In the genomic region with DNA sequence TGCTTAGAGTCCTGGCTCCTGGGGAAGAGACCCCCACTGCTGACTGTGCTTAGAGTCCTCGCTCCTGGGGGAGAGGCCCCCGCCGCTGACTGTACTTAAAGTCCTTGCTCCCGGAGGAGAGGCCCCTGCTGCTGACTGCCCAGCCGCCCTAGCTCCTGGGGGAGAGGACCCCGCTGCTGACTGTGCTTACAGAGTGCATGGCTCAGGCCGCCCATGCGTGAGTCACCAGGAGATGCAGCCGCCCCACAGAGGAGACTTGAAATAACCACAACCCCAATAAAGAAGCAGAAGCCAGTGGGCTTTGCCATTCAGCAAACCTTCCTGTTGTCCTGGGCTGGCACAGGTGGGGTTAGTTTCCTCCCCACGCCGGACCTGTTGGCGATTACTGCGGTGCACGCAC, we compare ENCODE assay signal across 11 cellular contexts.
A peak's percentile ranks its signal among the peaks of the same experiment; 100 is the strongest.
DNase-seq lines count a peak whose midpoint lies in the region; ATAC-seq and TF ChIP-seq lines count a peak whose summit lies in the region.
"Had no signal": no experiment of that assay in that cellular context is flagged by ENCODE, and none has a peak within 500 bp of the region (broad histone marks: within the 10 kb centered on the region; RNA-seq: fewer than 3 reads in every experiment).

No MANE protein-coding gene starts in this region.

- peak overlapping the region; percentile 88 for H3K27ac Mint-ChIP-seq in activated T-cell treated with anti-CD3 and anti-CD28 coated beads, Interleukin-2, amount 50 U/mL, for 24 hours
- H3K27ac Mint-ChIP-seq in stimulated activated effector memory CD8-positive, alpha-beta T cell treated with anti-CD3 and anti-CD28 coated beads, Interleukin-12 subunit alpha, Interleukin-12 subunit beta, amount 100 ng/mL, for 72 hours = no peak overlapping the region

- no peaks in the 10 kb centered on the region for H3K9me3 Mint-ChIP-seq in activated T-cell treated with anti-CD3 and anti-CD28 coated beads, Interleukin-2, amount 50 U/mL, for 24 hours
- no peaks in the 10 kb centered on the region for H3K9me3 Mint-ChIP-seq in stimulated activated effector memory CD8-positive, alpha-beta T cell treated with anti-CD3 and anti-CD28 coated beads, Interleukin-12 subunit alpha, Interleukin-12 subunit beta, amount 100 ng/mL, for 72 hours

- H3K27me3 Mint-ChIP-seq in activated T-cell treated with anti-CD3 and anti-CD28 coated beads, Interleukin-2, amount 50 U/mL, for 24 hours = no peaks in the 10 kb centered on the region

- peaks cover 62% of the 10 kb centered on the region for H3K4me1 Mint-ChIP-seq in activated T-cell treated with anti-CD3 and anti-CD28 coated beads, Interleukin-2, amount 50 U/mL, for 24 hours (ENCODE audit: low read depth)
- peaks cover 40% of the 10 kb centered on the region for H3K4me1 Mint-ChIP-seq in stimulated activated effector memory CD8-positive, alpha-beta T cell treated with anti-CD3 and anti-CD28 coated beads, Interleukin-12 subunit alpha, Interleukin-12 subunit beta, amount 100 ng/mL, for 72 hours

- peaks cover 55% of the 10 kb centered on the region for H3K36me3 Mint-ChIP-seq in activated T-cell treated with anti-CD3 and anti-CD28 coated beads, Interleukin-2, amount 50 U/mL, for 24 hours (ENCODE audit: low read depth)
- peaks cover 72% of the 10 kb centered on the region for H3K36me3 Mint-ChIP-seq in stimulated activated effector memory CD8-positive, alpha-beta T cell treated with anti-CD3 and anti-CD28 coated beads, Interleukin-12 subunit alpha, Interleukin-12 subunit beta, amount 100 ng/mL, for 72 hours

- no peak for TF ChIP-seq CTCF in fibroblast of the aortic adventitia (IDR thresholded peaks at IDR 0.05; ENCODE audit: insufficient read depth, low read length)

- DNase-seq in activated T-cell treated with anti-CD3 and anti-CD28 coated beads, Interleukin-2, amount 50 U/mL, for 24 hours = no peak
- DNase-seq in activated T-cell treated with anti-CD3 and anti-CD28 coated beads for 4 hours (no peak), RPMI7951 (ENCODE audit: low read depth) (peak; percentile 26), fibroblast of the aortic adventitia (ENCODE audit: low read depth) (peak; percentile 56), NCI-H2171 (lab: John Stamatoyannopoulos, UW) (no peak)
- no peak for DNase-seq in stimulated activated effector memory CD8-positive, alpha-beta T cell treated with anti-CD3 and anti-CD28 coated beads, Interleukin-12 subunit alpha, Interleukin-12 subunit beta, amount 100 ng/mL, for 72 hours (ENCODE audit: low spot score in 2 of 2)
- DNase-seq: heart right ventricle, NCI-H2081 treated with DMSO at 0.1 percent for 48 hours, sigmoid colon had no signal

- H3K4me3 ChIP-seq in fibroblast of the aortic adventitia (ENCODE audit: low read depth, low read length) = no peak overlapping the region
- H3K4me3 ChIP-seq: heart right ventricle, sigmoid colon had no signal

- H3K4me3 Mint-ChIP-seq in activated T-cell treated with anti-CD3 and anti-CD28 coated beads, Interleukin-2, amount 50 U/mL, for 24 hours = no peak overlapping the region
- no peak overlapping the region for H3K4me3 Mint-ChIP-seq in stimulated activated effector memory CD8-positive, alpha-beta T cell treated with anti-CD3 and anti-CD28 coated beads, Interleukin-12 subunit alpha, Interleukin-12 subunit beta, amount 100 ng/mL, for 72 hours

- ATAC-seq in stimulated activated effector memory CD8-positive, alpha-beta T cell treated with anti-CD3 and anti-CD28 coated beads, Interleukin-12 subunit alpha, Interleukin-12 subunit beta, amount 100 ng/mL, for 72 hours = peak; percentile 52
- ATAC-seq in HG03045 (IDR thresholded peaks at IDR 0.05; ENCODE audit: unreplicated experiment) = no peak
- no peak for ATAC-seq in HG02970 (IDR thresholded peaks at IDR 0.05; ENCODE audit: low FRiP score, unreplicated experiment)
- ATAC-seq: heart right ventricle had no signal

Comparison
In these comparisons a context has a peak if more than half of its experiments do, and no peak if none do; other contexts are left out.
1. DNase-seq: peak in RPMI7951 (single experiment) and fibroblast of the aortic adventitia (single experiment); none in activated T-cell treated with anti-CD3 and anti-CD28 coated beads, Interleukin-2, amount 50 U/mL, for 24 hours (single experiment), activated T-cell treated with anti-CD3 and anti-CD28 coated beads for 4 hours (single experiment), stimulated activated effector memory CD8-positive, alpha-beta T cell treated with anti-CD3 and anti-CD28 coated beads, Interleukin-12 subunit alpha, Interleukin-12 subunit beta, amount 100 ng/mL, for 72 hours (0 of 2) and NCI-H2171 (single experiment).